10 cellular contexts compared by ENCODE assay signal in the genomic region with DNA sequence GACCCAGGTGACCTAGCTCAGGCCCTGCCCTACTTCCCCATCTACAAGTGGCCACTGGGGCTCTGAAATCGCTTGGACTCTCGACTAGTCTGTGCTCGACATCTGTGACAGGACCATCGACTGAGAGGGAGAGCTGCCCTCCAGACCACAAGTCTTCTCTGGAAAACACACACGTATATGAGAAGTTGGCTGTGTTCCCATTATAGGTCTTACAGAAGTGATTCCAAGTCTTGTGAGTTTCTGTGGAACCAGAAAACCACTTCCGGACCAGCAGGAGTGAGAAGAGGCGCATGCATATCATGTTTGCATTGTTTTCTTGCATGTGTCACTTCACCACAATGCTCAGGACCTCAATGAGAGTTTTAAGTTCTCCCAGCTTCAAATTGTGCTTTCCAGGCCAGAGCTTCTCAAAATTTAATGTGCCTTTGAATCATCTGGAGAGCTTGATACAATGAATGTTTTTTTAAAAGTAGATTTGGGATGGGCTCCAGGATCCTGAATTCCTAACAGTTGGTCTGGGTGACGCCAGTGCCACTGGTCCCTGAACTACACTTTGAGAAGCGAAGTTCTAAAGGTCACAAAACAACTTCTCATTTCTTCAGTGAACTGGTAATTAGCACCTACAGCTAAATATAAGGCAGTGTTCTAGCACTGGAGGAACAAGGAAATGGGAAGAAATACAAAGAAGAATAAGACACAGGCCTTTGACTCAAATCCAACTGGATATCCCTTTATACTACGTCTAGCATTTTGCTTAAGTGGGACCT. TPM values are rescaled to one million over a fixed set of nuclear protein-coding genes. Genes with fewer than 3 reads are reported as not detected.
A peak's percentile ranks its signal among the peaks of the same experiment; 100 is the strongest.
DNase-seq lines count a peak whose midpoint lies in the region; ATAC-seq, FAIRE-seq and TF ChIP-seq lines count a peak whose summit lies in the region.
"Had no signal": no experiment of that assay in that cellular context is flagged by ENCODE, and none has a peak within 500 bp of the region (broad histone marks: within the 10 kb centered on the region; RNA-seq: fewer than 3 reads in every experiment).

No MANE protein-coding gene starts in this region.

- no peak overlapping the region for H3K4me3 Mint-ChIP-seq in activated T-helper 1 cell treated with anti-CD3 and anti-CD28 coated beads, Interleukin-12 subunit alpha, Interleukin-12 subunit beta, Interleukin-2, Interleukin-4 antibody, amounts not matched to agents 30 ng/mL and 10 ng/mL and 1 ng/mL, durations not matched to agents 14 hours and 24 hours and 36 hours

- CTCF ChIA-PET in AG04449 (lab: Yijun Ruan, JAX), result interaction anchor here (0.6 to 1.5 kb wide), 4 partner anchors 9 to 323 kb away, joined by 3 to 6 read pairs (median 3); no protein-coding TSS in a partner anchor

- H3K27me3 ChIP-seq in kidney epithelial cell (ENCODE audit: control insufficient read depth, insufficient read depth, low read length), result no peaks in the 10 kb centered on the region

- no peaks in the 10 kb centered on the region for H3K36me3 ChIP-seq in kidney epithelial cell (ENCODE audit: control insufficient read depth, insufficient read depth, low read length)

- TF ChIP-seq CTCF in AG04449 (IDR thresholded peaks at IDR 0.05; ENCODE audit: insufficient read depth, low read length, missing control alignments) (no peak), kidney epithelial cell (IDR thresholded peaks at IDR 0.05; ENCODE audit: insufficient read depth, low read length, poor library complexity, severe bottlenecking) (no peak)

- H3K9me3 Mint-ChIP-seq in activated T-helper 1 cell treated with anti-CD3 and anti-CD28 coated beads, Interleukin-12 subunit alpha, Interleukin-12 subunit beta, Interleukin-2, Interleukin-4 antibody, amounts not matched to agents 30 ng/mL and 10 ng/mL and 1 ng/mL, durations not matched to agents 14 hours and 24 hours and 36 hours, result no peaks in the 10 kb centered on the region

- H3K4me1 Mint-ChIP-seq in activated T-helper 1 cell treated with anti-CD3 and anti-CD28 coated beads, Interleukin-12 subunit alpha, Interleukin-12 subunit beta, Interleukin-2, Interleukin-4 antibody, amounts not matched to agents 30 ng/mL and 10 ng/mL and 1 ng/mL, durations not matched to agents 14 hours and 24 hours and 36 hours (ENCODE audit: low read depth), result peaks cover 32% of the 10 kb centered on the region

- intact Hi-C loops in activated T-helper 1 cell treated with anti-CD3 and anti-CD28 coated beads, Interleukin-12 subunit alpha, Interleukin-12 subunit beta, Interleukin-2, Interleukin-4 antibody, amounts not matched to agents 30 ng/mL and 10 ng/mL and 1 ng/mL, durations not matched to agents 14 hours and 24 hours and 36 hours (cut with micrococcal nuclease), result no loop called here

- ATAC-seq in GM18861 (IDR thresholded peaks at IDR 0.05; ENCODE audit: unreplicated experiment), result no peak

- no peaks in the 10 kb centered on the region for H3K27me3 Mint-ChIP-seq in activated T-helper 1 cell treated with anti-CD3 and anti-CD28 coated beads, Interleukin-12 subunit alpha, Interleukin-12 subunit beta, Interleukin-2, Interleukin-4 antibody, amounts not matched to agents 30 ng/mL and 10 ng/mL and 1 ng/mL, durations not matched to agents 14 hours and 24 hours and 36 hours (ENCODE audit: insufficient read depth)

- peak; percentile 9 for FAIRE-seq in GM18507 (lab: Jason Lieb, UNC)
- FAIRE-seq: D721Med had no signal

- peaks cover 6% of the 10 kb centered on the region for H3K36me3 Mint-ChIP-seq in activated T-helper 1 cell treated with anti-CD3 and anti-CD28 coated beads, Interleukin-12 subunit alpha, Interleukin-12 subunit beta, Interleukin-2, Interleukin-4 antibody, amounts not matched to agents 30 ng/mL and 10 ng/mL and 1 ng/mL, durations not matched to agents 14 hours and 24 hours and 36 hours (ENCODE audit: low read depth)

- H3K4me3 ChIP-seq in AG04449 (ENCODE audit: low read depth, low read length), result no peak overlapping the region
- no peak overlapping the region for H3K4me3 ChIP-seq in kidney epithelial cell (ENCODE audit: low read depth, low read length)

- POLR2A ChIA-PET in AG04449 (lab: Yijun Ruan, JAX), result no interaction called here

- peak overlapping the region; percentile 59 for H3K27ac Mint-ChIP-seq in activated T-helper 1 cell treated with anti-CD3 and anti-CD28 coated beads, Interleukin-12 subunit alpha, Interleukin-12 subunit beta, Interleukin-2, Interleukin-4 antibody, amounts not matched to agents 30 ng/mL and 10 ng/mL and 1 ng/mL, durations not matched to agents 14 hours and 24 hours and 36 hours

- DNase-seq in AG04449 (ENCODE audit: low read depth, low spot score) (peak; percentile 59), GM18507 (ENCODE audit: extremely low spot score, insufficient read length, low read depth) (no peak), kidney epithelial cell (ENCODE audit: low read depth) (peak; percentile 85), NCI-H1694 (lab: John Stamatoyannopoulos, UW) (no peak), amniotic stem cell (lab: John Stamatoyannopoulos, UW) (no peak), NCI-H146 treated with DMSO at 0.1 percent for 48 hours (lab: John Stamatoyannopoulos, UW; ENCODE audit: unreplicated experiment) (no peak)
- no peak for DNase-seq in activated T-helper 1 cell treated with anti-CD3 and anti-CD28 coated beads, Interleukin-12 subunit alpha, Interleukin-12 subunit beta, Interleukin-2, Interleukin-4 antibody, amounts not matched to agents 30 ng/mL and 10 ng/mL and 1 ng/mL, durations not matched to agents 14 hours and 24 hours and 36 hours (ENCODE audit: low spot score)
- DNase-seq: stimulated activated CD4-positive, alpha-beta T cell treated with anti-CD3 and anti-CD28 coated beads, Interleukin-4, amount 100 ng/mL, for 24 hours had no signal

RNA-seq across cellular contexts. Expression of a gene that starts 15.6 kb away (rescaled TPM):
- 0.62 and 0.69 TPM in 2 replicates for total RNA-seq in activated T-helper 1 cell treated with anti-CD3 and anti-CD28 coated beads, Interleukin-12 subunit alpha, Interleukin-12 subunit beta, Interleukin-2, Interleukin-4 antibody, amounts not matched to agents 30 ng/mL and 10 ng/mL and 1 ng/mL, durations not matched to agents 14 hours and 24 hours and 36 hours
- 1.1 and 1.3 TPM in 2 replicates for total RNA-seq in kidney epithelial cell

Comparison
In these comparisons a context has a peak if more than half of its experiments do, and no peak if none do; other contexts are left out.
1. DNase-seq: peak in AG04449 (single experiment) and kidney epithelial cell (single experiment); none in GM18507 (single experiment), activated T-helper 1 cell treated with anti-CD3 and anti-CD28 coated beads, Interleukin-12 subunit alpha, Interleukin-12 subunit beta, Interleukin-2, Interleukin-4 antibody, amounts not matched to agents 30 ng/mL and 10 ng/mL and 1 ng/mL, durations not matched to agents 14 hours and 24 hours and 36 hours (single experiment), NCI-H1694 (single experiment), amniotic stem cell (single experiment) and NCI-H146 treated with DMSO at 0.1 percent for 48 hours (single experiment).